29 cellular contexts compared by ENCODE assay signal in the genomic region with DNA sequence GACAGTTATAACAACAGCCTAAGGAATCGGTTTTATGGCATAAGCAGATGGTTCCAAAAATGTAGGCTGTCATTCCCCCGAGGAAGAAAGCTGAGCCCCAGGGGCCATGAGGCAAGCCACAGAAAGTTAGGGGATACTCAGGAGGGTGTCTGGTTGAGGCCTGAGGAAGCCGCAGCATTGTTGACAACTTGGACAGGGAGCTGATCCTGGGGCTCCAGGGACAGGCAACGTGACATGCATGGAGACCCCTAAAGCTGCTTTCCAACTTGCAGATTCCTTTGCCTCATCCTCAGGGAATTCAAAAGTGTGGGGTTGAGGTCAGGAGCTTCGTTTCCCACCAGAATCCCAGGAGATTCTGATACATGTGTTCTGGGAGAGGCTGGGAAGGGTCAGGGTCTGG. TPM values are rescaled to one million over a fixed set of nuclear protein-coding genes. Genes with fewer than 3 reads are reported as not detected.
"Had no signal": no experiment of that assay in that cellular context is flagged by ENCODE, and none has a peak within 500 bp of the region (broad histone marks: within the 10 kb centered on the region; RNA-seq: fewer than 3 reads in every experiment).

No MANE protein-coding gene starts in this region.

- H3K4me3 Mint-ChIP-seq: activated CD4-positive, alpha-beta memory T cell treated with anti-CD3 and anti-CD28 coated beads, Interleukin-2, amount 10 ng/mL, durations not matched to agents 7 days and 5 days; activated CD4-positive, alpha-beta T cell treated with anti-CD3 and anti-CD28 coated beads for 36 hours; activated CD4-positive, alpha-beta T cell treated with anti-CD3 and anti-CD28 coated beads, Interleukin-2, amount 10 ng/mL, durations not matched to agents 24 days and 14 days; activated naive CD8-positive, alpha-beta T cell; activated T-cell treated with anti-CD3 and anti-CD28 coated beads, Interleukin-2, amount 50 U/mL, for 24 hours; activated T-cell treated with anti-CD3 and anti-CD28 coated beads, Interleukin-2, amount 50 U/mL, for 72 hours; effector memory CD8-positive, alpha-beta T cell had no signal

- H3K9me3 ChIP-seq: esophagus muscularis mucosa, gastrocnemius medialis had no signal

- H3K4me1 ChIP-seq: esophagus muscularis mucosa, foreskin keratinocyte, gastrocnemius medialis had no signal

- H3K36me3 ChIP-seq: brain microvascular endothelial cell, esophagus muscularis mucosa, gastrocnemius medialis had no signal

- H3K4me1 Mint-ChIP-seq: activated CD4-positive, alpha-beta memory T cell treated with anti-CD3 and anti-CD28 coated beads, Interleukin-2, amount 10 ng/mL, durations not matched to agents 7 days and 5 days; activated CD4-positive, alpha-beta T cell treated with anti-CD3 and anti-CD28 coated beads for 36 hours; activated CD4-positive, alpha-beta T cell treated with anti-CD3 and anti-CD28 coated beads, Interleukin-2, amount 10 ng/mL, durations not matched to agents 24 days and 14 days had no signal

- H3K4me3 ChIP-seq: esophagus muscularis mucosa, gastrocnemius medialis had no signal

- H3K36me3 Mint-ChIP-seq: activated naive CD8-positive, alpha-beta T cell had no signal

- ATAC-seq: activated CD4-positive, alpha-beta T cell treated with anti-CD3 and anti-CD28 coated beads for 36 hours; activated T-cell treated with anti-CD3 and anti-CD28 coated beads, Interleukin-2, amount 50 U/mL, for 72 hours; effector memory CD8-positive, alpha-beta T cell; foreskin keratinocyte; gastrocnemius medialis had no signal

- H3K27ac Mint-ChIP-seq: activated CD4-positive, alpha-beta memory T cell treated with anti-CD3 and anti-CD28 coated beads, Interleukin-2, amount 10 ng/mL, durations not matched to agents 7 days and 5 days; activated CD4-positive, alpha-beta T cell treated with anti-CD3 and anti-CD28 coated beads for 36 hours; activated CD4-positive, alpha-beta T cell treated with anti-CD3 and anti-CD28 coated beads, Interleukin-2, amount 10 ng/mL, durations not matched to agents 24 days and 14 days; activated naive CD8-positive, alpha-beta T cell; activated T-cell treated with anti-CD3 and anti-CD28 coated beads, Interleukin-2, amount 50 U/mL, for 24 hours; activated T-cell treated with anti-CD3 and anti-CD28 coated beads, Interleukin-2, amount 50 U/mL, for 72 hours; effector memory CD8-positive, alpha-beta T cell had no signal

- H3K9me3 Mint-ChIP-seq: activated CD4-positive, alpha-beta memory T cell treated with anti-CD3 and anti-CD28 coated beads, Interleukin-2, amount 10 ng/mL, durations not matched to agents 7 days and 5 days; activated CD4-positive, alpha-beta T cell treated with anti-CD3 and anti-CD28 coated beads, Interleukin-2, amount 10 ng/mL, durations not matched to agents 24 days and 14 days; activated T-cell treated with anti-CD3 and anti-CD28 coated beads, Interleukin-2, amount 50 U/mL, for 24 hours; activated T-cell treated with anti-CD3 and anti-CD28 coated beads, Interleukin-2, amount 50 U/mL, for 72 hours; effector memory CD8-positive, alpha-beta T cell had no signal

- H3K27me3 ChIP-seq: brain microvascular endothelial cell had no signal

- DNase-seq: activated CD4-positive, alpha-beta memory T cell treated with anti-CD3 and anti-CD28 coated beads, Interleukin-2, amount 10 ng/mL, durations not matched to agents 7 days and 5 days; activated CD4-positive, alpha-beta T cell treated with anti-CD3 and anti-CD28 coated beads for 36 hours; activated CD4-positive, alpha-beta T cell treated with anti-CD3 and anti-CD28 coated beads, Interleukin-2, amount 10 ng/mL, durations not matched to agents 24 days and 14 days; activated CD4-positive, alpha-beta T cell treated with anti-CD3 and anti-CD28 coated beads, Interleukin-2, amount 50 U/mL, for 4 hours; activated CD4-positive, CD25-positive, alpha-beta regulatory T cell; activated CD4-positive, CD25-positive, alpha-beta regulatory T cell treated with anti-CD3 and anti-CD28 coated beads, Interleukin-2, amount 50 U/mL, for 72 hours; activated CD8-positive, alpha-beta memory T cell treated with anti-CD3 and anti-CD28 coated beads, Interleukin-2, amount 50 U/mL, for 48 hours; activated gamma-delta T cell treated with Interleukin-2 at 50 U/mL for 16 hours; activated naive CD4-positive, alpha-beta T cell treated with anti-CD3 and anti-CD28 coated beads, Interleukin-2, amount 50 U/mL, for 16 hours; activated naive CD4-positive, alpha-beta T cell treated with Interleukin-2 at 50 U/mL for 16 hours; activated T-cell treated with anti-CD3 and anti-CD28 coated beads for 4 hours; activated T-cell treated with anti-CD3 and anti-CD28 coated beads, Interleukin-2, amount 50 U/mL, for 24 hours; activated T-cell treated with anti-CD3 and anti-CD28 coated beads, Interleukin-2, amount 50 U/mL, for 72 hours; amniotic stem cell; anterior cingulate cortex; brain microvascular endothelial cell; caudate nucleus; cortex of kidney; dermis blood vessel endothelial cell; effector CD4-positive, alpha-beta T cell; effector memory CD8-positive, alpha-beta T cell; erythroblast; foreskin keratinocyte; gastrocnemius medialis; T-helper 2 cell had no signal

- H3K27ac ChIP-seq: brain microvascular endothelial cell, esophagus muscularis mucosa, foreskin keratinocyte, gastrocnemius medialis had no signal

RNA-seq across cellular contexts. Expression of a gene that starts 20.9 kb away (rescaled TPM):
- total RNA-seq: activated CD4-positive, alpha-beta memory T cell treated with anti-CD3 and anti-CD28 coated beads, Interleukin-2, amount 10 ng/mL, durations not matched to agents 7 days and 5 days; activated CD4-positive, alpha-beta T cell treated with anti-CD3 and anti-CD28 coated beads for 36 hours; activated CD4-positive, alpha-beta T cell treated with anti-CD3 and anti-CD28 coated beads, Interleukin-2, amount 10 ng/mL, durations not matched to agents 24 days and 14 days; activated T-cell treated with anti-CD3 and anti-CD28 coated beads, Interleukin-2, amount 50 U/mL, for 72 hours; bronchial epithelial cell; dermis blood vessel endothelial cell; foreskin keratinocyte; gastrocnemius medialis; T-helper 1 cell treated with Interleukin-12 subunit alpha and Interleukin-12 subunit beta and Interleukin-4 antibody, amounts not matched to agents 30 ng/mL and 1 ng/mL, for 36 hours had no signal
- polyA plus RNA-seq: foreskin keratinocyte had no signal
